ENCODE assay signal across 11 cellular contexts in genomic region chr16:85003076-85003475, GRCh38. TPM values are rescaled to one million over a fixed set of nuclear protein-coding genes. Genes with fewer than 3 reads are reported as not detected.
A peak's percentile ranks its signal among the peaks of the same experiment; 100 is the strongest.
DNase-seq lines count a peak whose midpoint lies in the region; ATAC-seq, FAIRE-seq and TF ChIP-seq lines count a peak whose summit lies in the region.
"Had no signal": no experiment of that assay in that cellular context is flagged by ENCODE, and none has a peak within 500 bp of the region (broad histone marks: within the 10 kb centered on the region; RNA-seq: fewer than 3 reads in every experiment).

No MANE protein-coding gene starts in this region.

- peak overlapping the region; percentile 81 for H3K27ac Mint-ChIP-seq in activated naive CD8-positive, alpha-beta T cell treated with anti-CD3 and anti-CD28 coated beads, Interleukin-2, amount 50 U/mL, for 24 hours

- H3K4me3 ChIP-seq in GM12865 (ENCODE audit: low read depth, low read length) (0 out of 2 replicates have a peak overlapping the region, but pooled peaks have one; percentile 2), kidney (ENCODE audit: low read length in 2 of 2) (no peak overlapping the region), smooth muscle cell (no peak overlapping the region)

- H3K27me3 ChIP-seq in smooth muscle cell (ENCODE audit: low read depth): no peaks in the 10 kb centered on the region

- peak overlapping the region in 1 of 2 donors; percentile 31 for H3K9ac ChIP-seq in kidney (ENCODE audit: low read length in 2 of 2)
- no peak overlapping the region for H3K9ac ChIP-seq in smooth muscle cell (ENCODE audit: low read depth)

- peaks cover 97% of the 10 kb centered on the region for H3K79me2 ChIP-seq in smooth muscle cell (ENCODE audit: low read depth)

- H3K4me1 ChIP-seq in kidney (ENCODE audit: control insufficient read depth in 1 of 2, insufficient read depth in 1 of 2, low read depth in 1 of 2, low read length in 2 of 2) (peaks cover 22 to 35% of the 10 kb centered on the region in 2 donors), smooth muscle cell (ENCODE audit: low read depth) (peaks cover 31% of the 10 kb centered on the region)

- H3K4me1 Mint-ChIP-seq in activated naive CD8-positive, alpha-beta T cell treated with anti-CD3 and anti-CD28 coated beads, Interleukin-2, amount 50 U/mL, for 24 hours: peaks cover 45% of the 10 kb centered on the region

- H2AFZ ChIP-seq in smooth muscle cell (ENCODE audit: low read depth): no peak overlapping the region

- no peak for ATAC-seq in activated naive CD8-positive, alpha-beta T cell treated with anti-CD3 and anti-CD28 coated beads, Interleukin-2, amount 50 U/mL, for 24 hours
- ATAC-seq in GM18505 (IDR thresholded peaks at IDR 0.05; ENCODE audit: unreplicated experiment): no peak

- TF ChIP-seq CTCF in GM12865 (IDR thresholded peaks at IDR 0.05; ENCODE audit: insufficient read depth, low read depth, low read length, missing control alignments): no peak
- TF ChIP-seq CTCF in kidney (IDR thresholded peaks at IDR 0.05; ENCODE audit: borderline replicate concordance, extremely low read depth, insufficient read depth): no peak
- TF ChIP-seq CTCF in smooth muscle cell (IDR thresholded peaks at IDR 0.05; ENCODE audit: borderline replicate concordance, insufficient read depth, poor library complexity, severe bottlenecking): no peak

- H3K36me3 Mint-ChIP-seq in activated naive CD8-positive, alpha-beta T cell treated with anti-CD3 and anti-CD28 coated beads, Interleukin-2, amount 50 U/mL, for 24 hours (ENCODE audit: low read depth): peaks cover 23% of the 10 kb centered on the region

- no peak for DNase-seq in GM12865 (ENCODE audit: low read depth)
- DNase-seq in activated naive CD8-positive, alpha-beta T cell treated with anti-CD3 and anti-CD28 coated beads, Interleukin-2, amount 50 U/mL, for 24 hours: no peak
- DNase-seq in kidney: no peak
- no peak for DNase-seq in smooth muscle cell (lab: John Stamatoyannopoulos, UW; ENCODE audit: unreplicated experiment)
- DNase-seq in SKM-1 (lab: John Stamatoyannopoulos, UW; ENCODE audit: unreplicated experiment): no peak
- no peak for DNase-seq in NCI-H1417 treated with DMSO at 0.1 percent for 48 hours (lab: John Stamatoyannopoulos, UW)
- no peak for DNase-seq in occipital lobe (lab: John Stamatoyannopoulos, UW)
- DNase-seq: Karpas-422, NCI-H69 had no signal

- peaks cover 24% of the 10 kb centered on the region for H3F3A ChIP-seq in smooth muscle cell (ENCODE audit: low read depth)

- H3K36me3 ChIP-seq in kidney (ENCODE audit: control insufficient read depth in 1 of 2, insufficient read depth in 2 of 2, low read length in 2 of 2) (no peaks in the 10 kb centered on the region), smooth muscle cell (ENCODE audit: low read depth) (no peaks in the 10 kb centered on the region)

- H3K27me3 Mint-ChIP-seq in activated naive CD8-positive, alpha-beta T cell treated with anti-CD3 and anti-CD28 coated beads, Interleukin-2, amount 50 U/mL, for 24 hours: no peaks in the 10 kb centered on the region

- 84% methylated on average over 13 of the region's 13 CpGs for WGBS in smooth muscle cell (ENCODE audit: low lambda C conversion rate)

- H3K4me2 ChIP-seq in smooth muscle cell: no peak overlapping the region

- H3K9me3 ChIP-seq in kidney (ENCODE audit: control insufficient read depth in 1 of 2, low read length in 2 of 2): no peaks in the 10 kb centered on the region
- H3K9me3 ChIP-seq in smooth muscle cell (replicated peaks; ENCODE audit: low read depth): no peaks in the 10 kb centered on the region

- H3K27ac ChIP-seq in kidney (ENCODE audit: low read depth in 2 of 2, low read length in 2 of 2) (peak overlapping the region; percentile 47 to 53), smooth muscle cell (ENCODE audit: low read depth) (peak overlapping the region; percentile 88)

- peak overlapping the region; percentile 29 for H3K4me3 Mint-ChIP-seq in activated naive CD8-positive, alpha-beta T cell treated with anti-CD3 and anti-CD28 coated beads, Interleukin-2, amount 50 U/mL, for 24 hours

- no peak for TF ChIP-seq POLR2A in GM18505 (IDR thresholded peaks at IDR 0.05; ENCODE audit: borderline replicate concordance, extremely low read depth, insufficient read depth, insufficient read length)

- peaks cover 96% of the 10 kb centered on the region for H4K20me1 ChIP-seq in smooth muscle cell (ENCODE audit: low read depth)

- no peaks in the 10 kb centered on the region for H3K9me3 Mint-ChIP-seq in activated naive CD8-positive, alpha-beta T cell treated with anti-CD3 and anti-CD28 coated beads, Interleukin-2, amount 50 U/mL, for 24 hours

- FAIRE-seq in kidney (lab: Jason Lieb, UNC): no peak
- FAIRE-seq: colon had no signal

- intact Hi-C loops in kidney (cut with DNase I): no loop called here

RNA-seq across cellular contexts. Expression of gene ZDHHC7, which starts 8.3 kb away (rescaled TPM):
- total RNA-seq in kidney (54.4 TPM), smooth muscle cell (35.3 and 39.1 TPM in 2 replicates), occipital lobe (24.0 TPM)
- polyA plus RNA-seq in kidney (ENCODE audit: insufficient read depth, low read depth, low replicate concordance) (23.4 TPM), smooth muscle cell (31.9 and 42.9 TPM in 2 replicates)

RNA-seq across cellular contexts. Expression of gene KIAA0513, which starts 24.5 kb away (rescaled TPM):
- total RNA-seq in kidney (19.2 TPM), smooth muscle cell (3.3 and 11.2 TPM in 2 replicates), occipital lobe (53.7 TPM)
- polyA plus RNA-seq in kidney (ENCODE audit: insufficient read depth, low read depth, low replicate concordance) (2.6 TPM), smooth muscle cell (3.2 and 5.3 TPM in 2 replicates)
